In genomic region chr6:7919871-7920270, GRCh38 we compare ENCODE assay signal across 13 cellular contexts. TPM values are rescaled to one million over a fixed set of nuclear protein-coding genes. Genes with fewer than 3 reads are reported as not detected.
DNase-seq lines count a peak whose midpoint lies in the region; ATAC-seq, FAIRE-seq and TF ChIP-seq lines count a peak whose summit lies in the region.
"Had no signal": no experiment of that assay in that cellular context is flagged by ENCODE, and none has a peak within 500 bp of the region (broad histone marks: within the 10 kb centered on the region; RNA-seq: fewer than 3 reads in every experiment).

No MANE protein-coding gene starts in this region.

- no peak overlapping the region for H3K27ac ChIP-seq in gastroesophageal sphincter

- H3K4me3 Mint-ChIP-seq in activated CD4-positive, alpha-beta T cell treated with anti-CD3 and anti-CD28 coated beads, Interleukin-2, amount 10 ng/mL, durations not matched to agents 24 days and 14 days, result no peak overlapping the region
- H3K4me3 Mint-ChIP-seq: activated naive CD8-positive, alpha-beta T cell; memory B cell; stimulated activated naive CD8-positive, alpha-beta T cell treated with anti-CD3 and anti-CD28 coated beads, Interleukin-15, Interleukin-2, amounts not matched to agents 100 ng/mL and 50 ng/mL, for 24 hours had no signal

- DNase-seq in activated CD4-positive, alpha-beta T cell treated with anti-CD3 and anti-CD28 coated beads for 4 hours, result peak; percentile 33 to 41
- no peak for DNase-seq in activated CD4-positive, alpha-beta T cell treated with anti-CD3 and anti-CD28 coated beads, Interleukin-2, amount 10 ng/mL, durations not matched to agents 24 days and 14 days
- peak; percentile 79 for DNase-seq in RKO (ENCODE audit: low spot score)
- peak; percentile 94 for DNase-seq in fibroblast of mammary gland (ENCODE audit: low read depth)
- DNase-seq in stimulated activated CD4-positive, alpha-beta T cell treated with anti-CD3 and anti-CD28 coated beads, Interleukin-15, amount 100 ng/mL, for 48 hours (ENCODE audit: low read depth in 2 of 2), result peak; percentile 42 to 50
- DNase-seq in D721Med (ENCODE audit: insufficient read length, low spot score), result no peak
- no peak for DNase-seq in GM19240 (ENCODE audit: insufficient read length, low spot score)
- DNase-seq: GF-D8, NCI-H446 treated with DMSO at 0.1 percent for 48 hours had no signal

- no peak for TF ChIP-seq POLR2A in gastroesophageal sphincter (IDR thresholded peaks at IDR 0.05)

- H3K27ac Mint-ChIP-seq in activated CD4-positive, alpha-beta T cell treated with anti-CD3 and anti-CD28 coated beads, Interleukin-2, amount 10 ng/mL, durations not matched to agents 24 days and 14 days, result no peak overlapping the region
- H3K27ac Mint-ChIP-seq: activated naive CD8-positive, alpha-beta T cell; memory B cell; stimulated activated naive CD8-positive, alpha-beta T cell treated with anti-CD3 and anti-CD28 coated beads, Interleukin-15, Interleukin-2, amounts not matched to agents 100 ng/mL and 50 ng/mL, for 24 hours had no signal

- no peak for FAIRE-seq in D721Med (lab: Jason Lieb, UNC)

- peaks cover 6% of the 10 kb centered on the region for H3K27me3 Mint-ChIP-seq in activated CD4-positive, alpha-beta T cell treated with anti-CD3 and anti-CD28 coated beads, Interleukin-2, amount 10 ng/mL, durations not matched to agents 24 days and 14 days
- H3K27me3 Mint-ChIP-seq: activated naive CD8-positive, alpha-beta T cell; memory B cell had no signal

- WGBS in gastroesophageal sphincter (ENCODE audit: low coverage in 1 of 2), 2 donors, result 68% methylated on average over 7 to 8 of the region's 8 CpGs

- no peaks in the 10 kb centered on the region for H3K36me3 ChIP-seq in gastroesophageal sphincter

- H3K4me1 Mint-ChIP-seq in activated CD4-positive, alpha-beta T cell treated with anti-CD3 and anti-CD28 coated beads, Interleukin-2, amount 10 ng/mL, durations not matched to agents 24 days and 14 days, result no peaks in the 10 kb centered on the region

- intact Hi-C loops in activated CD4-positive, alpha-beta T cell treated with anti-CD3 and anti-CD28 coated beads, Interleukin-2, amount 10 ng/mL, durations not matched to agents 24 days and 14 days (cut with micrococcal nuclease), result loop anchor here (10.0 kb wide), 2 partner anchors 515 to 775 kb away; partner anchors contain the start of gene SLC35B3

- no peaks in the 10 kb centered on the region for H3K4me1 ChIP-seq in gastroesophageal sphincter

- no peak for ATAC-seq in gastroesophageal sphincter

- no peaks in the 10 kb centered on the region for H3K36me3 Mint-ChIP-seq in activated CD4-positive, alpha-beta T cell treated with anti-CD3 and anti-CD28 coated beads, Interleukin-2, amount 10 ng/mL, durations not matched to agents 24 days and 14 days (ENCODE audit: low read depth)

- H3K9me3 ChIP-seq in gastroesophageal sphincter, result peaks cover 0 to 6% (median 0%) of the 10 kb centered on the region in 3 donors

- TF ChIP-seq EP300 in gastroesophageal sphincter (IDR thresholded peaks at IDR 0.05), result no peak

- TF ChIP-seq CTCF in fibroblast of mammary gland (conservative IDR thresholded peaks at IDR 0.05; ENCODE audit: control insufficient read depth, insufficient read depth, low read depth, low read length), result no peak
- TF ChIP-seq CTCF in gastroesophageal sphincter (IDR thresholded peaks at IDR 0.05), result no peak
- TF ChIP-seq CTCF in D721Med (IDR thresholded peaks at IDR 0.05; ENCODE audit: insufficient read depth, missing control alignments), result no peak

- H3K27me3 ChIP-seq in gastroesophageal sphincter, result peaks cover 13% of the 10 kb centered on the region

- H3K4me3 ChIP-seq in fibroblast of mammary gland (ENCODE audit: control insufficient read depth, low read depth, low read length) (no peak overlapping the region), gastroesophageal sphincter (no peak overlapping the region)

- no peaks in the 10 kb centered on the region for H3K9me3 Mint-ChIP-seq in activated CD4-positive, alpha-beta T cell treated with anti-CD3 and anti-CD28 coated beads, Interleukin-2, amount 10 ng/mL, durations not matched to agents 24 days and 14 days

RNA-seq across cellular contexts. Expression of gene TXNDC5, which starts 9.3 kb away (rescaled TPM):
- total RNA-seq in activated CD4-positive, alpha-beta T cell treated with anti-CD3 and anti-CD28 coated beads, Interleukin-2, amount 10 ng/mL, durations not matched to agents 24 days and 14 days, result 111 and 112 TPM in 2 replicates
- total RNA-seq in gastroesophageal sphincter, result 100 to 1,000 TPM in 2 of 4 donors, 10 to 100 TPM in 2; 56.5 to 136 (median 100) TPM

Comparison
In these comparisons a context has a peak if more than half of its experiments do, and no peak if none do; other contexts are left out.
1. DNase-seq: peak in activated CD4-positive, alpha-beta T cell treated with anti-CD3 and anti-CD28 coated beads for 4 hours (2 of 2), RKO (single experiment), fibroblast of mammary gland (single experiment) and stimulated activated CD4-positive, alpha-beta T cell treated with anti-CD3 and anti-CD28 coated beads, Interleukin-15, amount 100 ng/mL, for 48 hours (2 of 2); none in activated CD4-positive, alpha-beta T cell treated with anti-CD3 and anti-CD28 coated beads, Interleukin-2, amount 10 ng/mL, durations not matched to agents 24 days and 14 days (single experiment), D721Med (single experiment) and GM19240 (single experiment).